Comparison of ENCODE assay signal across 15 cellular contexts in genomic region chr5:120452471-120452870, GRCh38. TPM values are rescaled to one million over a fixed set of nuclear protein-coding genes. Genes with fewer than 3 reads are reported as not detected.
DNase-seq lines count a peak whose midpoint lies in the region; ATAC-seq and TF ChIP-seq lines count a peak whose summit lies in the region.
"Had no signal": no experiment of that assay in that cellular context is flagged by ENCODE, and none has a peak within 500 bp of the region (broad histone marks: within the 10 kb centered on the region; RNA-seq: fewer than 3 reads in every experiment).

No MANE protein-coding gene starts in this region.

- no peak for ATAC-seq in GM21526 (IDR thresholded peaks at IDR 0.05; ENCODE audit: low FRiP score, unreplicated experiment)

- H3K36me3 Mint-ChIP-seq in type B pancreatic cell, result no peaks in the 10 kb centered on the region
- H3K36me3 Mint-ChIP-seq: IgD-negative memory B cell had no signal

- H3K27me3 Mint-ChIP-seq in type B pancreatic cell, result no peaks in the 10 kb centered on the region
- H3K27me3 Mint-ChIP-seq: CD4-positive, alpha-beta T cell had no signal

- DNase-seq in ELR (ENCODE audit: low read depth) (peak; percentile 13), LHCN-M2 (ENCODE audit: low read depth) (peak; percentile 48), epithelial cell of proximal tubule (ENCODE audit: low read depth) (peak; percentile 6), renal cortical epithelial cell (ENCODE audit: low read depth) (peak; percentile 27), type B pancreatic cell (ENCODE audit: extremely low spot score, unreplicated experiment) (no peak), NOMO-1 treated with dmso at 0.1 percent for 144 hours (lab: John Stamatoyannopoulos, UW; ENCODE audit: unreplicated experiment) (no peak)
- DNase-seq: C1 segment of cervical spinal cord; Calu3; CD4-positive, alpha-beta T cell; DMS79; GF-D8 had no signal

- no peak overlapping the region for H3K4me3 ChIP-seq in epithelial cell of proximal tubule (ENCODE audit: low read depth, low read length)

- no peaks in the 10 kb centered on the region for H3K4me1 Mint-ChIP-seq in type B pancreatic cell (ENCODE audit: unreplicated experiment)

- H3K27ac Mint-ChIP-seq in type B pancreatic cell, result no peak overlapping the region
- H3K27ac Mint-ChIP-seq: B cell; CD4-positive, alpha-beta T cell had no signal

- H3K9me3 Mint-ChIP-seq in type B pancreatic cell, result no peaks in the 10 kb centered on the region
- H3K9me3 Mint-ChIP-seq: CD4-positive, alpha-beta T cell had no signal

- H3K4me3 Mint-ChIP-seq in type B pancreatic cell, result no peak overlapping the region
- H3K4me3 Mint-ChIP-seq: B cell; CD4-positive, alpha-beta T cell; IgD-negative memory B cell had no signal

- no peak for TF ChIP-seq CTCF in epithelial cell of proximal tubule (conservative IDR thresholded peaks at IDR 0.05; ENCODE audit: low read depth, low read length)
- TF ChIP-seq CTCF in type B pancreatic cell (conservative IDR thresholded peaks at IDR 0.05), result no peak

RNA-seq across cellular contexts. Expression of gene PRR16, which starts 11.6 kb away (rescaled TPM):
- total RNA-seq in LHCN-M2 (2014; rRNA removed) (30.3 and 34.1 TPM in 2 replicates), epithelial cell of proximal tubule (0.23 and 0.94 TPM in 2 replicates), renal cortical epithelial cell (0.35 and 0.70 TPM in 2 replicates), type B pancreatic cell (ENCODE audit: low replicate concordance) (2.1 TPM in 2 replicates)
- polyA plus RNA-seq in LHCN-M2 (2012), result 55.3 TPM
- total RNA-seq: B cell; CD4-positive, alpha-beta T cell; HT-29 had no signal
- polyA plus RNA-seq: IgD-negative memory B cell had no signal

Comparison
In these comparisons a context has a peak if more than half of its experiments do, and no peak if none do; other contexts are left out.
1. DNase-seq: peak in ELR (single experiment), LHCN-M2 (single experiment), epithelial cell of proximal tubule (single experiment) and renal cortical epithelial cell (single experiment); none in type B pancreatic cell (single experiment) and NOMO-1 treated with dmso at 0.1 percent for 144 hours (single experiment).